ENCODE assay signal across 23 cellular contexts in genomic region chr2:8095978-8096377, GRCh38.
DNase-seq lines count a peak whose midpoint lies in the region; ATAC-seq, FAIRE-seq and TF ChIP-seq lines count a peak whose summit lies in the region.
"Had no signal": no experiment of that assay in that cellular context is flagged by ENCODE, and none has a peak within 500 bp of the region (broad histone marks: within the 10 kb centered on the region; RNA-seq: fewer than 3 reads in every experiment).

No MANE protein-coding gene starts in this region.

- TF ChIP-seq POLR2A in HepG2 (IDR thresholded peaks at IDR 0.05; ENCODE audit: insufficient read depth in 1 of 2, low read depth in 2 of 2, low read length in 2 of 2) (no peak), right lobe of liver (IDR thresholded peaks at IDR 0.05) (no peak)

- H3K9ac ChIP-seq in HepG2 (ENCODE audit: insufficient read depth, low read depth, low read length) (no peak overlapping the region), neuronal stem cell (ENCODE audit: low read depth, low read length, poor library complexity) (peak overlapping the region; percentile 3)
- H3K9ac ChIP-seq: BLaER1 had no signal

- H3K79me2 ChIP-seq in HepG2 (ENCODE audit: insufficient read depth, low read length) (no peaks in the 10 kb centered on the region), osteoblast (ENCODE audit: insufficient read depth, low read length) (no peaks in the 10 kb centered on the region)

- H2BK120ac ChIP-seq in neuronal stem cell (ENCODE audit: low read depth, low read length) = no peak overlapping the region

- in situ Hi-C loops in HepG2 (cut with HindIII; ENCODE audit: extremely low pct_ligation_motif_present, low pct_unique_long_range_greater_than_20kb) = no loop called here

- H3K27me3 Mint-ChIP-seq in activated CD4-positive, alpha-beta T cell treated with anti-CD3 and anti-CD28 coated beads for 36 hours = no peaks in the 10 kb centered on the region
- H3K27me3 Mint-ChIP-seq in CD8-positive, alpha-beta T cell (ENCODE audit: low read depth) = no peaks in the 10 kb centered on the region

- POLR2A ChIA-PET in activated CD4-positive, alpha-beta T cell treated with anti-CD3 and anti-CD28 coated beads for 36 hours (lab: Charles Lee) = no interaction called here
- POLR2A ChIA-PET in HepG2 (lab: Yijun Ruan, JAX) = no interaction called here
- POLR2A ChIA-PET in CD8-positive, alpha-beta T cell (lab: Charles Lee) = no interaction called here

- no TSS peak for BruUV-seq in HepG2 (replicated peaks; lab: Mats Ljungman, UMichigan)

- H3K4me2 ChIP-seq in HepG2 (ENCODE audit: low read depth, low read length) (no peak overlapping the region), neuronal stem cell (ENCODE audit: insufficient read depth, low read length, poor library complexity, severe bottlenecking) (no peak overlapping the region), osteoblast (ENCODE audit: insufficient read depth, low read length) (no peak overlapping the region)
- H3K4me2 ChIP-seq: BLaER1 had no signal

- TF ChIP-seq EP300 in HepG2 (IDR thresholded peaks at IDR 0.05; ENCODE audit: low read depth in 2 of 2, low read length in 2 of 2) (no peak), HepG2 (CRISPR knock-in tag; IDR thresholded peaks at IDR 0.05; ENCODE audit: borderline replicate concordance) (no peak)

- H2AFZ ChIP-seq in HepG2 (ENCODE audit: low read length) = no peak overlapping the region
- H2AFZ ChIP-seq in neuronal stem cell (ENCODE audit: low read length) = no peak overlapping the region
- H2AFZ ChIP-seq in osteoblast (ENCODE audit: low read length) = no peak overlapping the region

- no peaks in the 10 kb centered on the region for H3K36me3 Mint-ChIP-seq in activated CD4-positive, alpha-beta T cell treated with anti-CD3 and anti-CD28 coated beads for 36 hours (ENCODE audit: low read depth)
- H3K36me3 Mint-ChIP-seq in CD8-positive, alpha-beta T cell = no peaks in the 10 kb centered on the region
- H3K36me3 Mint-ChIP-seq: CD4-positive, CD25-positive, alpha-beta regulatory T cell had no signal

- peak overlapping the region; percentile 51 for H2BK15ac ChIP-seq in neuronal stem cell (ENCODE audit: low read length)

- H3K27me3 ChIP-seq in HepG2 (ENCODE audit: control insufficient read depth in 1 of 2, insufficient read depth in 2 of 2, low read length in 2 of 2) (no peaks in the 10 kb centered on the region), right lobe of liver (no peaks in the 10 kb centered on the region), neuronal stem cell (ENCODE audit: control insufficient read depth in 3 of 3, insufficient read depth in 3 of 3, low read depth in 1 of 3, low read length in 3 of 3) (no peaks in the 10 kb centered on the region), osteoblast (ENCODE audit: insufficient read depth, low read length) (no peaks in the 10 kb centered on the region)
- no peaks in the 10 kb centered on the region for H3K27me3 ChIP-seq in CD8-positive, alpha-beta T cell (ENCODE audit: insufficient read depth, low read length)
- H3K27me3 ChIP-seq: BLaER1 had no signal

- DNase-seq in activated CD4-positive, alpha-beta T cell treated with anti-CD3 and anti-CD28 coated beads for 36 hours = no peak
- DNase-seq in activated CD4-positive, alpha-beta T cell treated with anti-CD3 and anti-CD28 coated beads, Interleukin-2, amount 50 U/mL, for 1 hour = no peak
- DNase-seq in HepG2 (ENCODE audit: low spot score) (no peak), right lobe of liver (no peak), neuronal stem cell (ENCODE audit: low spot score) (no peak), osteoblast (ENCODE audit: insufficient read length, low spot score, missing footprints) (no peak)
- DNase-seq in CD8-positive, alpha-beta T cell = no peak
- DNase-seq: CD4-positive, CD25-positive, alpha-beta regulatory T cell; CD8-positive, alpha-beta memory T cell; DMS53; DMS79 treated with DMSO at 0.1 percent for 48 hours; GF-D8; GOT3 had no signal

- no peak overlapping the region for H3K4ac ChIP-seq in neuronal stem cell (ENCODE audit: low read length)

- H3K27ac ChIP-seq in HepG2 (ENCODE audit: extremely low read length, insufficient read depth, low read length) (no peak overlapping the region), right lobe of liver (no peak overlapping the region), neuronal stem cell (replicated peaks; ENCODE audit: low read length) (no peak overlapping the region), osteoblast (ENCODE audit: low read depth, low read length) (no peak overlapping the region)
- H3K27ac ChIP-seq in CD8-positive, alpha-beta T cell (ENCODE audit: low read depth, low read length) = no peak overlapping the region
- H3K27ac ChIP-seq: 22Rv1, BLaER1, C4-2B had no signal

- H4K8ac ChIP-seq in neuronal stem cell (ENCODE audit: low read depth, low read length) = no peak overlapping the region

- H3K4me1 ChIP-seq in HepG2 (ENCODE audit: insufficient read depth, low read length) (peaks cover 24% of the 10 kb centered on the region), right lobe of liver (peaks cover 0 to 1% (median 0%) of the 10 kb centered on the region in 4 donors), neuronal stem cell (ENCODE audit: control insufficient read depth in 2 of 2, insufficient read depth in 1 of 2, low read depth in 1 of 2, low read length in 2 of 2) (peaks cover 0 to 2% of the 10 kb centered on the region in 2 donors), osteoblast (ENCODE audit: insufficient read depth, low read length) (peaks cover 3% of the 10 kb centered on the region)
- no peaks in the 10 kb centered on the region for H3K4me1 ChIP-seq in CD8-positive, alpha-beta T cell (ENCODE audit: insufficient read depth, low read length)
- H3K4me1 ChIP-seq: BLaER1, HAP-1 had no signal

- H3K36me3 ChIP-seq in HepG2 (replicated peaks in 1 of 2; ENCODE audit: control insufficient read depth in 1 of 2, insufficient read depth in 2 of 2, low read length in 2 of 2) (no peaks in the 10 kb centered on the region), right lobe of liver (no peaks in the 10 kb centered on the region), neuronal stem cell (replicated peaks in 1 of 2; ENCODE audit: control insufficient read depth in 2 of 2, insufficient read depth in 2 of 2, low read length in 2 of 2) (no peaks in the 10 kb centered on the region), osteoblast (ENCODE audit: insufficient read depth, low read length) (no peaks in the 10 kb centered on the region)
- no peaks in the 10 kb centered on the region for H3K36me3 ChIP-seq in CD8-positive, alpha-beta T cell (ENCODE audit: insufficient read depth, low read length)
- H3K36me3 ChIP-seq: BLaER1, HAP-1 had no signal

- 96% methylated on average over 4 of the region's 4 CpGs for WGBS in HepG2 (ENCODE audit: low lambda C conversion rate)
- WGBS in right lobe of liver (ENCODE audit: insufficient coverage, low coverage, low lambda C conversion rate, missing lambda C conversion rate) = 83% methylated on average over 3 of the region's 4 CpGs
- WGBS in neuronal stem cell (ENCODE audit: extremely low coverage in 2 of 2, insufficient read length in 2 of 2, insufficient replicate concordance in 1 of 2), 2 donors = no CpG with 5 or more reads among the region's 4 CpGs

- no peak for TF ChIP-seq RAD21 in HepG2 (CRISPR knock-in tag; IDR thresholded peaks at IDR 0.05)

- H2BK12ac ChIP-seq in neuronal stem cell (ENCODE audit: low read length) = no peak overlapping the region

- H3K9me3 Mint-ChIP-seq in activated CD4-positive, alpha-beta T cell treated with anti-CD3 and anti-CD28 coated beads for 36 hours (ENCODE audit: low read depth) = no peaks in the 10 kb centered on the region
- no peaks in the 10 kb centered on the region for H3K9me3 Mint-ChIP-seq in CD8-positive, alpha-beta T cell
- H3K9me3 Mint-ChIP-seq: CD8-positive, alpha-beta memory T cell; HFFc6 had no signal

- H3K4me1 Mint-ChIP-seq in activated CD4-positive, alpha-beta T cell treated with anti-CD3 and anti-CD28 coated beads for 36 hours = peaks cover 4% of the 10 kb centered on the region
- H3K4me1 Mint-ChIP-seq in CD8-positive, alpha-beta T cell (ENCODE audit: low read depth) = no peaks in the 10 kb centered on the region
- H3K4me1 Mint-ChIP-seq: B cell; CD4-positive, CD25-positive, alpha-beta regulatory T cell; CD8-positive, alpha-beta memory T cell had no signal

- H4K20me1 ChIP-seq in HepG2 (ENCODE audit: insufficient read depth, low read length) (no peaks in the 10 kb centered on the region), osteoblast (ENCODE audit: insufficient read depth, low read length) (no peaks in the 10 kb centered on the region)
- H4K20me1 ChIP-seq: BLaER1 had no signal

- intact Hi-C loops in activated CD4-positive, alpha-beta T cell treated with anti-CD3 and anti-CD28 coated beads for 36 hours (cut with DNase I, micrococcal nuclease) = no loop called here
- intact Hi-C loops in HepG2 (cut with micrococcal nuclease; ENCODE audit: unreplicated experiment) = no loop called here
- intact Hi-C loops in right lobe of liver (cut with DNase I) = no loop called here
- intact Hi-C loops in CD8-positive, alpha-beta T cell (cut with DNase I, micrococcal nuclease) = no loop called here

- TF ChIP-seq CTCF in HepG2 (CRISPR knock-in tag; IDR thresholded peaks at IDR 0.05) (no peak), right lobe of liver (IDR thresholded peaks at IDR 0.05) (no peak), osteoblast (IDR thresholded peaks at IDR 0.05; ENCODE audit: extremely low read depth, low read depth, low read length) (no peak)
- TF ChIP-seq CTCF in CD8-positive, alpha-beta T cell (IDR thresholded peaks at IDR 0.05) = no peak

- ATAC-seq in activated CD4-positive, alpha-beta T cell treated with anti-CD3 and anti-CD28 coated beads for 36 hours = peak; percentile 37
- ATAC-seq in HepG2 (no peak), right lobe of liver (no peak)
- no peak for ATAC-seq in CD8-positive, alpha-beta T cell

- H3K4me3 ChIP-seq in HepG2 (replicated peaks in 1 of 3; ENCODE audit: insufficient read depth in 1 of 3, low read depth in 2 of 3, low read length in 3 of 3) (no peak overlapping the region), right lobe of liver (no peak overlapping the region), neuronal stem cell (ENCODE audit: low read length in 2 of 2) (no peak overlapping the region), osteoblast (ENCODE audit: insufficient read depth, low read length) (no peak overlapping the region)
- no peak overlapping the region for H3K4me3 ChIP-seq in CD8-positive, alpha-beta T cell (ENCODE audit: low read depth, low read length)
- H3K4me3 ChIP-seq: BLaER1, HAP-1 had no signal

- H3K14ac ChIP-seq in neuronal stem cell (ENCODE audit: low read length) = no peak overlapping the region

- H3K4me3 Mint-ChIP-seq in activated CD4-positive, alpha-beta T cell treated with anti-CD3 and anti-CD28 coated beads for 36 hours = no peak overlapping the region
- no peak overlapping the region for H3K4me3 Mint-ChIP-seq in CD8-positive, alpha-beta T cell
- H3K4me3 Mint-ChIP-seq: B cell; CD8-positive, alpha-beta memory T cell; HFFc6 had no signal

- no peaks in the 10 kb centered on the region for H3K9me3 ChIP-seq in HepG2 (ENCODE audit: low read length)
- no peaks in the 10 kb centered on the region for H3K9me3 ChIP-seq in right lobe of liver
- H3K9me3 ChIP-seq in neuronal stem cell (replicated peaks in 1 of 2; ENCODE audit: control insufficient read depth in 2 of 2, insufficient read depth in 1 of 2, low read depth in 1 of 2, low read length in 2 of 2) = peaks cover 0 to 2% of the 10 kb centered on the region in 2 donors
- H3K9me3 ChIP-seq in osteoblast (ENCODE audit: low read depth, low read length) = no peaks in the 10 kb centered on the region
- no peaks in the 10 kb centered on the region for H3K9me3 ChIP-seq in CD8-positive, alpha-beta T cell (ENCODE audit: low read length)
- H3K9me3 ChIP-seq: HAP-1 had no signal

- CTCF ChIA-PET in activated CD4-positive, alpha-beta T cell treated with anti-CD3 and anti-CD28 coated beads for 36 hours (lab: Charles Lee) = interaction anchor here (0.5 kb wide), 1 partner anchor 472 kb away, joined by 3 read pairs; no protein-coding TSS in a partner anchor
- CTCF ChIA-PET in HepG2 (lab: Yijun Ruan, JAX; ENCODE audit: low intra/inter-chr PET ratio, low total read pairs) = no interaction called here
- CTCF ChIA-PET in CD8-positive, alpha-beta T cell (lab: Charles Lee) = interaction anchor here (1.5 kb wide), 1 partner anchor 12 kb away, joined by 3 read pairs; no protein-coding TSS in a partner anchor

- no peaks in the 10 kb centered on the region for H3K79me1 ChIP-seq in neuronal stem cell (ENCODE audit: low read depth, low read length)

- H2AK5ac ChIP-seq in neuronal stem cell (ENCODE audit: low read depth, low read length) = no peak overlapping the region

- no peak overlapping the region for H3K23ac ChIP-seq in neuronal stem cell (ENCODE audit: low read depth, low read length, poor library complexity)

- H3K18ac ChIP-seq in neuronal stem cell (ENCODE audit: low read length) = no peak overlapping the region

- H4K91ac ChIP-seq in neuronal stem cell (ENCODE audit: low read depth, low read length, poor library complexity) = no peak overlapping the region

- H3K27ac Mint-ChIP-seq in activated CD4-positive, alpha-beta T cell treated with anti-CD3 and anti-CD28 coated beads for 36 hours = no peak overlapping the region
- no peak overlapping the region for H3K27ac Mint-ChIP-seq in CD8-positive, alpha-beta T cell
- H3K27ac Mint-ChIP-seq: B cell; CD4-positive, CD25-positive, alpha-beta regulatory T cell; CD8-positive, alpha-beta memory T cell; HFFc6 had no signal

- FAIRE-seq in HepG2 (lab: Jason Lieb, UNC) = no peak
- FAIRE-seq: A204.1, GM12891, GM18507, H54 had no signal

- peak overlapping the region; percentile 17 for H2BK5ac ChIP-seq in neuronal stem cell (ENCODE audit: low read length)
